Comparison of ENCODE assay signal across 19 cellular contexts in the genomic region with DNA sequence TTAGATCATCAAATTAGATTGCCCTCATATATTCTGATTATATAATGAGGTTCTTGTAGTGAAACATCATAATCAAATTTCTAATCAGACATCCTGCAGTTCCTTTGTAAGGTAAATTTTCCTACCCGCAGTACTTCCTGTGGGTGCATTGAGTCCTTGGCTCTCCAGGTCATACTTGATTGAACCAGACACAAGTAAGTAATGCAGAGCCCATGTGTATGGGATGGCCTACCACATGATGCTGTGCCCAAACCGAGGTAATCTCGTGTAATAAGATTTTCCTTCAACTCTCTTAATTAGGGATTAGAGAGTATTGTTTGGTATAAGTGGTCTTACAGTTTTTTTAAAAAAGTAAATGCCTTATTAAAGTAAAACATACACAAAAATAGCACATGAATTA.
DNase-seq lines count a peak whose midpoint lies in the region; ATAC-seq, FAIRE-seq and TF ChIP-seq lines count a peak whose summit lies in the region.
"Had no signal": no experiment of that assay in that cellular context is flagged by ENCODE, and none has a peak within 500 bp of the region (broad histone marks: within the 10 kb centered on the region; RNA-seq: fewer than 3 reads in every experiment).

No MANE protein-coding gene starts in this region.

- intact Hi-C loops in pancreas (cut with DNase I) = no loop called here

- DNase-seq in NCI-H146 (lab: John Stamatoyannopoulos, UW) (peak; percentile 1), NCI-H146 treated with DMSO at 0.1 percent for 48 hours (lab: John Stamatoyannopoulos, UW; ENCODE audit: unreplicated experiment) (no peak), NCI-H69 (lab: John Stamatoyannopoulos, UW) (peak; percentile 21), WERI-Rb-1 (peak; percentile 27), retinal pigment epithelial cell (ENCODE audit: low read depth) (peak; percentile 73), pancreas (no peak), amygdala (lab: John Stamatoyannopoulos, UW) (no peak)
- DNase-seq: Calu3; CD4-positive, CD25-positive, alpha-beta regulatory T cell; DMS153; DMS79 treated with DMSO at 0.1 percent for 48 hours; EL had no signal

- TF ChIP-seq CTCF in WERI-Rb-1 (IDR thresholded peaks at IDR 0.05; ENCODE audit: low read depth, low read length) = no peak
- no peak for TF ChIP-seq CTCF in retinal pigment epithelial cell (conservative IDR thresholded peaks at IDR 0.05; ENCODE audit: low read depth, low read length)
- TF ChIP-seq CTCF in pancreas (IDR thresholded peaks at IDR 0.05) = no peak

- WGBS in pancreas, 2 donors = 79 to 90% methylated on average over 3 of the region's 3 CpGs

- no peaks in the 10 kb centered on the region for H3K27me3 ChIP-seq in WERI-Rb-1 (ENCODE audit: insufficient read depth, low read depth, severe bottlenecking)
- no peaks in the 10 kb centered on the region for H3K27me3 ChIP-seq in pancreas
- H3K27me3 ChIP-seq: BLaER1 treated with 17β-estradiol and CSF1 and Interleukin-3, amounts not matched to agents 10 nM and 100 nM had no signal

- H3K4me3 ChIP-seq in WERI-Rb-1 (ENCODE audit: low read depth, low read length) (no peak overlapping the region), retinal pigment epithelial cell (ENCODE audit: low read length) (no peak overlapping the region), pancreas (no peak overlapping the region)
- H3K4me3 ChIP-seq: BLaER1 treated with 17β-estradiol and CSF1 and Interleukin-3, amounts not matched to agents 10 nM and 100 nM; HAP-1 had no signal

- H3K27ac ChIP-seq in WERI-Rb-1 = no peak overlapping the region
- no peak overlapping the region for H3K27ac ChIP-seq in pancreas
- H3K27ac ChIP-seq: 22Rv1; BLaER1 treated with 17β-estradiol and CSF1 and Interleukin-3, amounts not matched to agents 10 nM and 100 nM had no signal

- H3K36me3 ChIP-seq in WERI-Rb-1 (no peaks in the 10 kb centered on the region), pancreas (no peaks in the 10 kb centered on the region)
- H3K36me3 ChIP-seq: BLaER1 treated with 17β-estradiol and CSF1 and Interleukin-3, amounts not matched to agents 10 nM and 100 nM; HAP-1 had no signal

- no peaks in the 10 kb centered on the region for H3K4me1 ChIP-seq in pancreas
- H3K4me1 ChIP-seq: HAP-1 had no signal

- H3K9me3 ChIP-seq in WERI-Rb-1 (ENCODE audit: severe bottlenecking) = no peaks in the 10 kb centered on the region
- H3K9me3 ChIP-seq in pancreas = no peaks in the 10 kb centered on the region
- H3K9me3 ChIP-seq: HAP-1 had no signal

- FAIRE-seq in pancreas (lab: Jason Lieb, UNC) = no peak
- FAIRE-seq: GM12891, GM19239, H1 had no signal

- ATAC-seq in pancreas (no peak), GM19023 (IDR thresholded peaks at IDR 0.05; ENCODE audit: unreplicated experiment) (no peak)

Comparison
In these comparisons a context has a peak if more than half of its experiments do, and no peak if none do; other contexts are left out.
1. DNase-seq: peak in NCI-H146 (single experiment), NCI-H69 (single experiment), WERI-Rb-1 (single experiment) and retinal pigment epithelial cell (single experiment); none in NCI-H146 treated with DMSO at 0.1 percent for 48 hours (single experiment), pancreas (0 of 6) and amygdala (0 of 56).